In genomic region chr10:101031128-101031795, GRCh38 we compare ENCODE assay signal across 8 cellular contexts. TPM values are rescaled to one million over a fixed set of nuclear protein-coding genes. Genes with fewer than 3 reads are reported as not detected.
A peak's percentile ranks its signal among the peaks of the same experiment; 100 is the strongest.
DNase-seq lines count a peak whose midpoint lies in the region; ATAC-seq, FAIRE-seq and TF ChIP-seq lines count a peak whose summit lies in the region.

PDZD7 (minus strand) TSS chr10:101031129; CDS start chr10:101030219, 910 bp downstream.
A gene with protein sequence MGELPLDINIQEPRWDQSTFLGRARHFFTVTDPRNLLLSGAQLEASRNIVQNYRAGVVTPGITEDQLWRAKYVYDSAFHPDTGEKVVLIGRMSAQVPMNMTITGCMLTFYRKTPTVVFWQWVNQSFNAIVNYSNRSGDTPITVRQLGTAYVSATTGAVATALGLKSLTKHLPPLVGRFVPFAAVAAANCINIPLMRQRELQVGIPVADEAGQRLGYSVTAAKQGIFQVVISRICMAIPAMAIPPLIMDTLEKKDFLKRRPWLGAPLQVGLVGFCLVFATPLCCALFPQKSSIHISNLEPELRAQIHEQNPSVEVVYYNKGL (plus strand): TSS chr10:101031234. CDS start chr10:101034695, 3,461 bp downstream.

- peak; percentile 90 for ATAC-seq in HG03432 (IDR thresholded peaks at IDR 0.05; ENCODE audit: unreplicated experiment)
- peak; percentile 89 for ATAC-seq in left lung

- peaks cover 4 to 21% of the 10 kb centered on the region in 2 donors for H3K27me3 ChIP-seq in left lung

- H3K4me1 ChIP-seq in left lung: peaks cover 6 to 25% of the 10 kb centered on the region in 2 donors

- H3K27ac ChIP-seq in coronary artery (peak within 1 kb of the TSS; percentile 95 to 100), left lung (peak within 1 kb of the TSS; percentile 93 to 95)

- FAIRE-seq in GM19239 (lab: Jason Lieb, UNC): peak; percentile 60

- H3K36me3 ChIP-seq in left lung: peaks cover 0 to 19% of the 10 kb centered on the region in 2 donors

- H3K4me3 ChIP-seq in coronary artery (peak within 1 kb of the TSS; percentile 76), left lung (peak within 1 kb of the TSS; percentile 60 to 65)

- DNase-seq in AG20443 (ENCODE audit: low spot score) (peak; percentile 97), GM19239 (ENCODE audit: insufficient read length, low spot score) (peak; percentile 97), NCI-H524 (lab: John Stamatoyannopoulos, UW) (peak; percentile 11 to 74), coronary artery (ENCODE audit: low spot score) (peak; percentile 94), left lung (peak; percentile 97 to 99)
- DNase-seq in activated CD4-positive, alpha-beta T cell treated with anti-CD3 and anti-CD28 coated beads, Interleukin-2, amount 50 U/mL, for 1 hour: peak; percentile 97
- peak; percentile 95 for DNase-seq in stimulated activated CD4-positive, alpha-beta T cell treated with anti-CD3 and anti-CD28 coated beads, Interleukin-2, amount 100 ng/mL, for 4 hours (ENCODE audit: low read depth)

- intact Hi-C loops in left lung (cut with DNase I): no loop called here

- TF ChIP-seq CTCF in coronary artery (IDR thresholded peaks at IDR 0.05) (no peak), left lung (IDR thresholded peaks at IDR 0.05) (no peak)

- no peaks in the 10 kb centered on the region for H3K9me3 ChIP-seq in left lung

RNA-seq across cellular contexts. Expression of gene PDZD7, which starts in this region (rescaled TPM):
- total RNA-seq in left lung: under 1 TPM; 0.58 to 0.96 TPM

RNA-seq across cellular contexts. Expression of the second gene that starts in this region (rescaled TPM):
- 10 to 100 TPM; 67.2 to 79.0 TPM for total RNA-seq in left lung

Comparison
In these comparisons a context has a peak if more than half of its experiments do, and no peak if none do; other contexts are left out.
1. Peak in every context shown above with its lines: DNase-seq, ATAC-seq, H3K4me3 ChIP-seq and H3K27ac ChIP-seq.
2. DNase-seq: peak in every context shown above with its lines; median percentile 98 in left lung; 97 in AG20443; 97 in GM19239; 97 in activated CD4-positive, alpha-beta T cell treated with anti-CD3 and anti-CD28 coated beads, Interleukin-2, amount 50 U/mL, for 1 hour; 95 in stimulated activated CD4-positive, alpha-beta T cell treated with anti-CD3 and anti-CD28 coated beads, Interleukin-2, amount 100 ng/mL, for 4 hours; 94 in coronary artery; 42 in NCI-H524.